In genomic region chrX:118496763-118497079, GRCh38 we compare ENCODE assay signal across 8 cellular contexts. TPM values are rescaled to one million over a fixed set of nuclear protein-coding genes. Genes with fewer than 3 reads are reported as not detected.
A peak's percentile ranks its signal among the peaks of the same experiment; 100 is the strongest.
DNase-seq lines count a peak whose midpoint lies in the region; ATAC-seq and TF ChIP-seq lines count a peak whose summit lies in the region.

No MANE protein-coding gene starts in this region.

- H4K20me1 ChIP-seq in SU-DHL-6 (ENCODE audit: low read depth, low read length), result no peaks in the 10 kb centered on the region

- H3K9me3 ChIP-seq in SU-DHL-6 (ENCODE audit: insufficient read depth, low read length) (no peaks in the 10 kb centered on the region), skeletal muscle satellite cell (replicated peaks; ENCODE audit: low read length) (no peaks in the 10 kb centered on the region)

- H3F3A ChIP-seq in SU-DHL-6 (ENCODE audit: insufficient read depth), result peaks cover 3% of the 10 kb centered on the region; the same call in 1 of the 2 replicates

- H3K36me3 ChIP-seq in SU-DHL-6 (ENCODE audit: low read length) (no peaks in the 10 kb centered on the region), skeletal muscle satellite cell (ENCODE audit: insufficient read depth, low read length) (no peaks in the 10 kb centered on the region)

- H3K4me1 ChIP-seq in skeletal muscle satellite cell (ENCODE audit: control insufficient read depth, insufficient read depth, low read length), result no peaks in the 10 kb centered on the region

- H3K9ac ChIP-seq in SU-DHL-6 (ENCODE audit: low read length) (peak overlapping the region; percentile 86), skeletal muscle satellite cell (ENCODE audit: low read depth, low read length) (peak overlapping the region; percentile 68)

- peaks cover 13% of the 10 kb centered on the region for H3K79me2 ChIP-seq in SU-DHL-6 (ENCODE audit: insufficient read depth, low read length)

- no peak for TF ChIP-seq CTCF in SU-DHL-6 (IDR thresholded peaks at IDR 0.05; ENCODE audit: insufficient read depth, low read length, poor library complexity, severe bottlenecking)

- peak overlapping the region; percentile 68 for H2AFZ ChIP-seq in SU-DHL-6 (ENCODE audit: low read depth, low read length, severe bottlenecking)

- H3K4me3 ChIP-seq in SU-DHL-6 (ENCODE audit: insufficient read depth, low read length, poor library complexity, severe bottlenecking) (peak overlapping the region; percentile 71), skeletal muscle satellite cell (ENCODE audit: low read length) (peak overlapping the region; percentile 78)

- peak overlapping the region; percentile 82 for H3K4me2 ChIP-seq in SU-DHL-6 (ENCODE audit: low read depth, low read length, poor library complexity, severe bottlenecking)
- H3K4me2 ChIP-seq in skeletal muscle satellite cell (ENCODE audit: low read length), result peak overlapping the region; percentile 85

- H3K27ac ChIP-seq in SU-DHL-6 (ENCODE audit: low read depth, low read length), result peak overlapping the region; percentile 63

- ATAC-seq in GM18867 (IDR thresholded peaks at IDR 0.05; ENCODE audit: unreplicated experiment) (peak; percentile 13), HG02571 (IDR thresholded peaks at IDR 0.05; ENCODE audit: unreplicated experiment) (peak; percentile 2), GM18520 (IDR thresholded peaks at IDR 0.05; ENCODE audit: unreplicated experiment) (no peak)

- no peaks in the 10 kb centered on the region for H3K9me2 ChIP-seq in SU-DHL-6 (replicated peaks; ENCODE audit: insufficient read depth, low read length)

- H3K27me3 ChIP-seq in SU-DHL-6 (ENCODE audit: low read length), result no peaks in the 10 kb centered on the region
- H3K27me3 ChIP-seq in skeletal muscle satellite cell (ENCODE audit: control insufficient read depth, insufficient read depth, low read length), result no peaks in the 10 kb centered on the region

- peak; percentile 2 for DNase-seq in germinal center (ENCODE audit: low spot score)
- DNase-seq in stimulated activated CD4-positive, alpha-beta T cell treated with anti-CD3 and anti-CD28 coated beads, Interleukin-12 subunit alpha, Interleukin-12 subunit beta, amount 100 ng/mL, for 4 hours, result no peak
- no peak for DNase-seq in stimulated activated CD4-positive, alpha-beta T cell treated with anti-CD3 and anti-CD28 coated beads, Interleukin-4, amount 100 ng/mL, for 4 hours

RNA-seq across cellular contexts. Expression of gene DOCK11, which starts 1.1 kb away (rescaled TPM):
- 16.4 and 28.9 TPM in 2 replicates for total RNA-seq in skeletal muscle satellite cell (2012; rRNA removed)
